ENCODE assay signal across 34 cellular contexts in genomic region chr18:75159238-75159518, GRCh38.
"Had no signal": no experiment of that assay in that cellular context is flagged by ENCODE, and none has a peak within 500 bp of the region (broad histone marks: within the 10 kb centered on the region; RNA-seq: fewer than 3 reads in every experiment).

No MANE protein-coding gene starts in this region.

- ATAC-seq: activated CD8-positive, alpha-beta memory T cell treated with anti-CD3 and anti-CD28 coated beads, Interleukin-2, amount 10 ng/mL, durations not matched to agents 7 days and 5 days; SK-N-SH treated with all-trans-retinoic acid at 6 μM for 48 hours had no signal

- H3K27ac ChIP-seq: ascending aorta, breast epithelium, PC-9, RWPE1, VCaP had no signal

- H3K36me3 ChIP-seq: ascending aorta, breast epithelium had no signal

- H3K4me3 Mint-ChIP-seq: activated CD4-positive, alpha-beta memory T cell treated with anti-CD3 and anti-CD28 coated beads, Interleukin-2, amount 10 ng/mL, durations not matched to agents 7 days and 5 days; activated CD8-positive, alpha-beta memory T cell treated with anti-CD3 and anti-CD28 coated beads, Interleukin-2, amount 10 ng/mL, durations not matched to agents 7 days and 5 days; activated naive CD4-positive, alpha-beta T cell treated with anti-CD3 and anti-CD28 coated beads, Interleukin-2, amount 10 ng/mL, durations not matched to agents 7 days and 5 days; activated naive CD8-positive, alpha-beta T cell had no signal

- FAIRE-seq: RCC 7860 had no signal

- DNase-seq: activated CD4-positive, alpha-beta memory T cell treated with anti-CD3 and anti-CD28 coated beads, Interleukin-2, amount 10 ng/mL, durations not matched to agents 7 days and 5 days; activated CD4-positive, alpha-beta T cell treated with anti-CD3 and anti-CD28 coated beads for 1 hour; activated CD4-positive, alpha-beta T cell treated with anti-CD3 and anti-CD28 coated beads for 48 hours; activated CD4-positive, CD25-positive, alpha-beta regulatory T cell; activated CD8-positive, alpha-beta memory T cell treated with anti-CD3 and anti-CD28 coated beads for 24 hours; activated CD8-positive, alpha-beta memory T cell treated with anti-CD3 and anti-CD28 coated beads, Interleukin-2, amount 10 ng/mL, durations not matched to agents 7 days and 5 days; activated CD8-positive, alpha-beta memory T cell treated with anti-CD3 and anti-CD28 coated beads, Interleukin-2, amount 50 U/mL, for 48 hours; activated effector memory CD4-positive, alpha-beta T cell treated with Interleukin-2 at 50 U/mL for 16 hours; activated naive CD4-positive, alpha-beta T cell treated with anti-CD3 and anti-CD28 coated beads, Interleukin-2, amount 10 ng/mL, durations not matched to agents 7 days and 5 days; activated T-cell treated with anti-CD3 and anti-CD28 coated beads, Interleukin-2, amount 50 U/mL, for 48 hours; amygdala; Karpas-422; KBM-7; NCI-H1105; NCI-H1417 treated with DMSO at 0.1 percent for 48 hours; NCI-H187 treated with DMSO at 0.1 percent for 48 hours; NCI-H2081; NCI-H2171 treated with DMSO at 0.1 percent for 48 hours; NCI-H2227 treated with DMSO at 0.1 percent for 48 hours; NCI-H446 treated with DMSO at 0.1 percent for 48 hours; NCI-H524; NK-92 treated with Interleukin-12 subunit alpha and Interleukin-12 subunit beta, amount 100 ng/mL, for 24 hours; PC-9; SIG-M5; T-helper 1 cell; T-helper 2 cell; T-helper 9 cell had no signal

- H3K9me3 ChIP-seq: ascending aorta had no signal

- H3K27me3 ChIP-seq: ascending aorta, breast epithelium had no signal

- H3K27ac Mint-ChIP-seq: activated CD4-positive, alpha-beta memory T cell treated with anti-CD3 and anti-CD28 coated beads, Interleukin-2, amount 10 ng/mL, durations not matched to agents 7 days and 5 days; activated CD8-positive, alpha-beta memory T cell treated with anti-CD3 and anti-CD28 coated beads, Interleukin-2, amount 10 ng/mL, durations not matched to agents 7 days and 5 days; activated naive CD4-positive, alpha-beta T cell treated with anti-CD3 and anti-CD28 coated beads, Interleukin-2, amount 10 ng/mL, durations not matched to agents 7 days and 5 days; activated naive CD8-positive, alpha-beta T cell had no signal

- H3K4me1 ChIP-seq: ascending aorta, breast epithelium had no signal

- H3K4me2 ChIP-seq: PC-9 had no signal

- H3K27me3 Mint-ChIP-seq: activated CD4-positive, alpha-beta memory T cell treated with anti-CD3 and anti-CD28 coated beads, Interleukin-2, amount 10 ng/mL, durations not matched to agents 7 days and 5 days; activated naive CD8-positive, alpha-beta T cell had no signal

- H3K36me3 Mint-ChIP-seq: activated CD8-positive, alpha-beta memory T cell treated with anti-CD3 and anti-CD28 coated beads, Interleukin-2, amount 10 ng/mL, durations not matched to agents 7 days and 5 days; activated naive CD4-positive, alpha-beta T cell treated with anti-CD3 and anti-CD28 coated beads, Interleukin-2, amount 10 ng/mL, durations not matched to agents 7 days and 5 days; activated naive CD8-positive, alpha-beta T cell had no signal

- H3K9me3 Mint-ChIP-seq: activated CD4-positive, alpha-beta memory T cell treated with anti-CD3 and anti-CD28 coated beads, Interleukin-2, amount 10 ng/mL, durations not matched to agents 7 days and 5 days; activated naive CD4-positive, alpha-beta T cell treated with anti-CD3 and anti-CD28 coated beads, Interleukin-2, amount 10 ng/mL, durations not matched to agents 7 days and 5 days had no signal

- H3K4me3 ChIP-seq: ascending aorta, breast epithelium, PC-9 had no signal

- H2AFZ ChIP-seq: PC-9 had no signal
